8 cellular contexts compared by ENCODE assay signal in the genomic region with DNA sequence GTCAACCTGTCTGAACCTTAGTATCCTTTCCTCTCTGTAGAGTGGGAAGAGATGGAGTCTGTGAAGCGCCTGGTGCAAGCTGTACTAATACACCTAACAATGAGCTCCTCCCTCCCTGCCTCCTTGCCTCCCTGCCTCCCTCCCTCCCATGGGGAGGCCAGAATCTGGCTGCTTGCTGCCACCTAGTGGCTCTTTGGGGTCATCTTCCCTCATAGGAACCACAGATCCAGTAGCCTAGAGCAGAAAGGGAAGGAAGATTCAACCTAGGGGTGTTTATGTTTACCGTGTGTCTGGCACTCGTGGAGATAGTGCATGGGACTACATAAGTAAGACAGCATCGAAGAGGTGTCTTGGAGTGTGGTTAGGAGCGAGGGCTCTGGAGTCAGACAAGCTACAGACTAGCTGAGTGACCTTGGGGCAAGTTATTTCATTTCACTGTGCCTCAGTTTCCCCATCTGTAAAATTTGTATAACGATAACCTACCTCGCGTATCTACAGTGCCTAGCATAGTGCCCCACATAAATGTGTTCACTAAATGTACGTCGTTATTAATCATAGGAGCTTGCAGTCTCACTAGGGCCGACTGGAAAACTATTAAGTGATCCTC. TPM values are rescaled to one million over a fixed set of nuclear protein-coding genes. Genes with fewer than 3 reads are reported as not detected.
DNase-seq lines count a peak whose midpoint lies in the region; ATAC-seq and TF ChIP-seq lines count a peak whose summit lies in the region.

No MANE protein-coding gene starts in this region.

- H3K27ac ChIP-seq in lower lobe of right lung: no peak overlapping the region

- no peaks in the 10 kb centered on the region for H3K9me3 ChIP-seq in lower lobe of right lung

- peak; percentile 67 for TF ChIP-seq CTCF in lower lobe of right lung (IDR thresholded peaks at IDR 0.05)

- peaks cover 32% of the 10 kb centered on the region for H3K36me3 ChIP-seq in lower lobe of right lung

- intact Hi-C loops in lower lobe of right lung (cut with DNase I): no loop called here

- ATAC-seq in HG02973 (IDR thresholded peaks at IDR 0.05; ENCODE audit: unreplicated experiment): peak; percentile 65
- ATAC-seq in lower lobe of right lung: peak; percentile 66 to 68
- no peak for ATAC-seq in HG03045 (IDR thresholded peaks at IDR 0.05; ENCODE audit: unreplicated experiment)

- peaks cover 4% of the 10 kb centered on the region for H3K4me1 ChIP-seq in lower lobe of right lung

- DNase-seq in ELF-1 (ENCODE audit: low read depth, low spot score) (peak; percentile 87), NCI-H345 (lab: John Stamatoyannopoulos, UW) (peak; percentile 78), dermis blood vessel endothelial cell (peak; percentile 85), lower lobe of right lung (no peak)
- DNase-seq in activated CD4-positive, alpha-beta T cell treated with anti-CD3 and anti-CD28 coated beads for 4 hours: peak; percentile 26 to 36
- DNase-seq in stimulated activated CD8-positive, alpha-beta memory T cell treated with anti-CD3 and anti-CD28 coated beads, Interleukin-4, amount 100 ng/mL, for 48 hours: peak; percentile 70

- peaks cover 3% of the 10 kb centered on the region for H3K27me3 ChIP-seq in lower lobe of right lung (ENCODE audit: low read depth)

- no peak overlapping the region for H3K4me3 ChIP-seq in lower lobe of right lung

RNA-seq across cellular contexts. Expression of gene TSPAN9, which starts 35.5 kb away (rescaled TPM):
- total RNA-seq in dermis blood vessel endothelial cell (70.8 and 125 TPM in 2 replicates), lower lobe of right lung (61.1 TPM)
